Comparison of ENCODE assay signal across 16 cellular contexts in the genomic region with DNA sequence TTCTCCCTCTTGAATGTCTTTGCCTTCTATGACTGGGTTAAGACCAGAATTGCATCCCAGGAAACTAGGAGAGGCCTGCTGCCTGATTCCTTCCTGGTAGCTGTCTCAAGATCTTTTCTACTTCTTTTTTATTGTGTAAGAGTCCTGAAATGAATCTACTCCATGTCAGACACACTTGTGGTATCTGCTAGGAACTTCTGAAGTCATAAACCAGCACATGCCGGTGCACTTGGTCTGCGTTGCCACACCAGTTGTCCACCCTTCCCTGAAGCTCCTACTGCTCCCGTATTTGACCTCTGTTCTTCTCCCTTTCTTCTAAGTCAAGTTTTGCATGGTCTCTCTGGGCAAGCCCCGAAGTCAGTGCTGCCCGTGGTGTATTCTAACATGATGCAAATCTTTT.
DNase-seq lines count a peak whose midpoint lies in the region; ATAC-seq and TF ChIP-seq lines count a peak whose summit lies in the region.
"Had no signal": no experiment of that assay in that cellular context is flagged by ENCODE, and none has a peak within 500 bp of the region (broad histone marks: within the 10 kb centered on the region; RNA-seq: fewer than 3 reads in every experiment).

No MANE protein-coding gene starts in this region.

- no peaks in the 10 kb centered on the region for H3K27me3 ChIP-seq in mammary epithelial cell (ENCODE audit: insufficient read depth, low read length)
- H3K27me3 ChIP-seq in breast epithelium, result no peaks in the 10 kb centered on the region
- H3K27me3 ChIP-seq: BLaER1 had no signal

- H3K36me3 Mint-ChIP-seq in activated CD4-positive, alpha-beta memory T cell treated with anti-CD3 and anti-CD28 coated beads for 36 hours, result peaks cover 1% of the 10 kb centered on the region
- H3K36me3 Mint-ChIP-seq in activated CD4-positive, alpha-beta memory T cell treated with anti-CD3 and anti-CD28 coated beads, Interleukin-2, amount 10 ng/mL, durations not matched to agents 7 days and 5 days (ENCODE audit: low read depth), result no peaks in the 10 kb centered on the region
- H3K36me3 Mint-ChIP-seq in neural crest cell (ENCODE audit: low read depth), result peaks cover 2% of the 10 kb centered on the region
- H3K36me3 Mint-ChIP-seq: CD14-positive monocyte; CD4-positive, alpha-beta memory T cell had no signal

- no peak for TF ChIP-seq POLR2A in breast epithelium (IDR thresholded peaks at IDR 0.05)

- TF ChIP-seq CTCF in mammary epithelial cell (conservative IDR thresholded peaks at IDR 0.05 in 1 of 2, IDR thresholded peaks at IDR 0.05 in 1 of 2; ENCODE audit: extremely low read depth in 1 of 2, insufficient read depth in 1 of 2, low read depth in 1 of 2, low read length in 2 of 2), result no peak
- no peak for TF ChIP-seq CTCF in breast epithelium (IDR thresholded peaks at IDR 0.05)
- no peak for TF ChIP-seq CTCF in neural crest cell (conservative IDR thresholded peaks at IDR 0.05)

- BruUV-seq in mammary epithelial cell (replicated peaks; lab: Mats Ljungman, UMichigan), result no TSS peak

- H3K27ac ChIP-seq in mammary epithelial cell (ENCODE audit: insufficient read depth, low read depth, low read length) (peak overlapping the region; percentile 27), breast epithelium (no peak overlapping the region)
- H3K27ac ChIP-seq: BLaER1, HL-60 had no signal

- H2AFZ ChIP-seq in mammary epithelial cell (ENCODE audit: low read depth, low read length), result peak overlapping the region; percentile 62
- H2AFZ ChIP-seq: GM23338 had no signal

- H3K4me2 ChIP-seq in mammary epithelial cell (ENCODE audit: insufficient read depth, low read depth, low read length), result no peak overlapping the region
- H3K4me2 ChIP-seq: BLaER1, GM23338 had no signal

- H3K4me1 ChIP-seq in mammary epithelial cell (ENCODE audit: insufficient read depth, low read length) (peaks cover 27% of the 10 kb centered on the region), breast epithelium (no peaks in the 10 kb centered on the region)

- in situ Hi-C loops in mammary epithelial cell (cut with MboI; ENCODE audit: low sequenced_read_pairs in 2 of 2), result no loop called here

- CTCF ChIA-PET in activated CD4-positive, alpha-beta memory T cell treated with anti-CD3 and anti-CD28 coated beads for 36 hours (lab: Charles Lee), result no interaction called here
- CTCF ChIA-PET in activated CD4-positive, alpha-beta memory T cell treated with anti-CD3 and anti-CD28 coated beads, Interleukin-2, amount 10 ng/mL, durations not matched to agents 7 days and 5 days (lab: Charles Lee), result no interaction called here
- CTCF ChIA-PET in mammary epithelial cell (lab: Charles Lee; ENCODE audit: low non-redundant PET), result no interaction called here

- intact Hi-C loops in activated CD4-positive, alpha-beta memory T cell treated with anti-CD3 and anti-CD28 coated beads for 36 hours (cut with micrococcal nuclease), result loop anchor here (1.0 to 10.0 kb wide), 5 partner anchors 24 to 1424 kb away; a partner anchor contains a TSS
- intact Hi-C loops in mammary epithelial cell (cut with micrococcal nuclease) (no loop called here), breast epithelium (cut with DNase I; ENCODE audit: low total_unique reads) (no loop called here)

- H3K9me3 Mint-ChIP-seq in activated CD4-positive, alpha-beta memory T cell treated with anti-CD3 and anti-CD28 coated beads for 36 hours, result no peaks in the 10 kb centered on the region
- H3K9me3 Mint-ChIP-seq in activated CD4-positive, alpha-beta memory T cell treated with anti-CD3 and anti-CD28 coated beads, Interleukin-2, amount 10 ng/mL, durations not matched to agents 7 days and 5 days, result peaks cover 2% of the 10 kb centered on the region
- peaks cover 2% of the 10 kb centered on the region for H3K9me3 Mint-ChIP-seq in neural crest cell
- H3K9me3 Mint-ChIP-seq: GM23338 had no signal

- H3K4me3 Mint-ChIP-seq in activated CD4-positive, alpha-beta memory T cell treated with anti-CD3 and anti-CD28 coated beads for 36 hours, result no peak overlapping the region
- H3K4me3 Mint-ChIP-seq in activated CD4-positive, alpha-beta memory T cell treated with anti-CD3 and anti-CD28 coated beads, Interleukin-2, amount 10 ng/mL, durations not matched to agents 7 days and 5 days, result no peak overlapping the region
- no peak overlapping the region for H3K4me3 Mint-ChIP-seq in neural crest cell
- H3K4me3 Mint-ChIP-seq: CD14-positive monocyte; CD4-positive, alpha-beta memory T cell; GM23338 had no signal

- dilution Hi-C loops in mammary epithelial cell (cut with HindIII; ENCODE audit: low sequenced_read_pairs), result no loop called here

- no peak for ATAC-seq in GM18873 (IDR thresholded peaks at IDR 0.05; ENCODE audit: low FRiP score, unreplicated experiment)
- ATAC-seq: GM23338 had no signal

- H3K27me3 Mint-ChIP-seq in activated CD4-positive, alpha-beta memory T cell treated with anti-CD3 and anti-CD28 coated beads for 36 hours, result peaks cover 16% of the 10 kb centered on the region
- peaks cover 11% of the 10 kb centered on the region for H3K27me3 Mint-ChIP-seq in activated CD4-positive, alpha-beta memory T cell treated with anti-CD3 and anti-CD28 coated beads, Interleukin-2, amount 10 ng/mL, durations not matched to agents 7 days and 5 days
- no peaks in the 10 kb centered on the region for H3K27me3 Mint-ChIP-seq in neural crest cell (ENCODE audit: low read depth)

- WGBS in mammary epithelial cell (ENCODE audit: low coverage, missing lambda C conversion rate), result 100% methylated on average over 5 of the region's 5 CpGs

- DNase-seq in activated CD4-positive, alpha-beta memory T cell treated with anti-CD3 and anti-CD28 coated beads for 36 hours, result peak; percentile 21
- no peak for DNase-seq in activated CD4-positive, alpha-beta memory T cell treated with anti-CD3 and anti-CD28 coated beads, Interleukin-2, amount 10 ng/mL, durations not matched to agents 7 days and 5 days
- DNase-seq in mammary epithelial cell (no peak), breast epithelium (ENCODE audit: low spot score in 2 of 2) (no peak), neural crest cell (ENCODE audit: low read depth, low spot score) (no peak), SIG-M5 treated with dmso at 0.1 percent for 504 hours (lab: John Stamatoyannopoulos, UW; ENCODE audit: unreplicated experiment) (no peak)
- DNase-seq: 8988T; CD4-positive, alpha-beta memory T cell; DMS153; DMS79; GDM1 had no signal

- H3K36me3 ChIP-seq in mammary epithelial cell (ENCODE audit: insufficient read depth, low read length) (no peaks in the 10 kb centered on the region), breast epithelium (no peaks in the 10 kb centered on the region)
- H3K36me3 ChIP-seq: BLaER1 had no signal

- H3K9me3 ChIP-seq in mammary epithelial cell (replicated peaks; ENCODE audit: insufficient read depth, low read length) (no peaks in the 10 kb centered on the region), breast epithelium (no peaks in the 10 kb centered on the region)
- H3K9me3 ChIP-seq: BLaER1 had no signal

- H3K79me2 ChIP-seq in mammary epithelial cell (ENCODE audit: insufficient read depth, low read length), result no peaks in the 10 kb centered on the region

- peaks cover 13% of the 10 kb centered on the region for H3K4me1 Mint-ChIP-seq in activated CD4-positive, alpha-beta memory T cell treated with anti-CD3 and anti-CD28 coated beads for 36 hours (ENCODE audit: low read depth)
- H3K4me1 Mint-ChIP-seq in activated CD4-positive, alpha-beta memory T cell treated with anti-CD3 and anti-CD28 coated beads, Interleukin-2, amount 10 ng/mL, durations not matched to agents 7 days and 5 days, result peaks cover 11% of the 10 kb centered on the region
- peaks cover 37% of the 10 kb centered on the region for H3K4me1 Mint-ChIP-seq in neural crest cell
- H3K4me1 Mint-ChIP-seq: CD14-positive monocyte; CD4-positive, alpha-beta memory T cell; GM23338 had no signal

- no peak overlapping the region for H3K4me3 ChIP-seq in mammary epithelial cell (replicated peaks in 1 of 3; ENCODE audit: insufficient read depth in 1 of 3, low read depth in 2 of 3, low read length in 3 of 3)
- H3K4me3 ChIP-seq in breast epithelium, result no peak overlapping the region
- H3K4me3 ChIP-seq: BLaER1, GM23338 had no signal

- no peak overlapping the region for H3K9ac ChIP-seq in mammary epithelial cell (ENCODE audit: insufficient read depth, low read length)
- H3K9ac ChIP-seq: BLaER1 had no signal

- no peak overlapping the region for H3K27ac Mint-ChIP-seq in activated CD4-positive, alpha-beta memory T cell treated with anti-CD3 and anti-CD28 coated beads for 36 hours
- no peak overlapping the region for H3K27ac Mint-ChIP-seq in activated CD4-positive, alpha-beta memory T cell treated with anti-CD3 and anti-CD28 coated beads, Interleukin-2, amount 10 ng/mL, durations not matched to agents 7 days and 5 days
- peak overlapping the region; percentile 4 for H3K27ac Mint-ChIP-seq in neural crest cell (ENCODE audit: unreplicated experiment)
- H3K27ac Mint-ChIP-seq: CD14-positive monocyte; CD4-positive, alpha-beta memory T cell; GM23338 had no signal

- H4K20me1 ChIP-seq in mammary epithelial cell (ENCODE audit: insufficient read depth, low read length), result no peaks in the 10 kb centered on the region
- H4K20me1 ChIP-seq: BLaER1 had no signal

- POLR2A ChIA-PET in activated CD4-positive, alpha-beta memory T cell treated with anti-CD3 and anti-CD28 coated beads for 36 hours (lab: Charles Lee), result no interaction called here
- POLR2A ChIA-PET in activated CD4-positive, alpha-beta memory T cell treated with anti-CD3 and anti-CD28 coated beads, Interleukin-2, amount 10 ng/mL, durations not matched to agents 7 days and 5 days (lab: Charles Lee), result no interaction called here
